ENCODE assay signal across 14 cellular contexts in genomic region chr19:16860118-16860517, GRCh38. TPM values are rescaled to one million over a fixed set of nuclear protein-coding genes. Genes with fewer than 3 reads are reported as not detected.
"Had no signal": no experiment of that assay in that cellular context is flagged by ENCODE, and none has a peak within 500 bp of the region (broad histone marks: within the 10 kb centered on the region; RNA-seq: fewer than 3 reads in every experiment).

No MANE protein-coding gene starts in this region.

- H3K27me3 ChIP-seq: breast epithelium, gastrocnemius medialis, heart right ventricle, right atrium auricular region had no signal

- H3K9me3 Mint-ChIP-seq: activated T-helper 1 cell treated with anti-CD3 and anti-CD28 coated beads, Interleukin-12 subunit alpha, Interleukin-12 subunit beta, Interleukin-2, Interleukin-4 antibody, amounts not matched to agents 30 ng/mL and 10 ng/mL and 1 ng/mL, durations not matched to agents 14 hours and 24 hours and 36 hours; endodermal cell had no signal

- H3K27ac Mint-ChIP-seq: activated T-helper 1 cell treated with anti-CD3 and anti-CD28 coated beads, Interleukin-12 subunit alpha, Interleukin-12 subunit beta, Interleukin-2, Interleukin-4 antibody, amounts not matched to agents 30 ng/mL and 10 ng/mL and 1 ng/mL, durations not matched to agents 14 hours and 24 hours and 36 hours; endodermal cell had no signal

- ATAC-seq: gastrocnemius medialis, heart right ventricle had no signal

- H3K4me3 ChIP-seq: breast epithelium, gastrocnemius medialis, heart right ventricle, left ventricle myocardium inferior, right atrium auricular region had no signal

- H3K4me3 Mint-ChIP-seq: activated T-helper 1 cell treated with anti-CD3 and anti-CD28 coated beads, Interleukin-12 subunit alpha, Interleukin-12 subunit beta, Interleukin-2, Interleukin-4 antibody, amounts not matched to agents 30 ng/mL and 10 ng/mL and 1 ng/mL, durations not matched to agents 14 hours and 24 hours and 36 hours; endodermal cell had no signal

- H3K4me1 Mint-ChIP-seq: endodermal cell had no signal

- H3K27ac ChIP-seq: breast epithelium, gastrocnemius medialis, heart right ventricle, left ventricle myocardium inferior, right atrium auricular region had no signal

- H3K9me3 ChIP-seq: breast epithelium, gastrocnemius medialis, heart right ventricle, left ventricle myocardium inferior, right atrium auricular region had no signal

- DNase-seq: activated CD4-positive, alpha-beta T cell treated with anti-CD3 and anti-CD28 coated beads for 1 hour; activated CD4-positive, alpha-beta T cell treated with anti-CD3 and anti-CD28 coated beads, Interleukin-2, amount 50 U/mL, for 48 hours; activated naive CD4-positive, alpha-beta T cell; aorta; endodermal cell; gastrocnemius medialis; heart right ventricle; left ventricle myocardium inferior; mesenchymal stem cell; posterior cingulate gyrus; small intestine had no signal

- H3K4me1 ChIP-seq: breast epithelium, gastrocnemius medialis, left ventricle myocardium inferior, right atrium auricular region had no signal

RNA-seq across cellular contexts. Expression of gene F2RL3, which starts 28.7 kb away (rescaled TPM):
- total RNA-seq: activated T-helper 1 cell treated with anti-CD3 and anti-CD28 coated beads, Interleukin-12 subunit alpha, Interleukin-12 subunit beta, Interleukin-2, Interleukin-4 antibody, amounts not matched to agents 30 ng/mL and 10 ng/mL and 1 ng/mL, durations not matched to agents 14 hours and 24 hours and 36 hours; endodermal cell had no signal
